Comparison of ENCODE assay signal across 1 cellular context in genomic region chr4:8478801-8479744, GRCh38.
A peak's percentile ranks its signal among the peaks of the same experiment; 100 is the strongest.
TF ChIP-seq lines count a peak whose summit lies in the region.

No MANE protein-coding gene starts in this region.

TF ChIP-seq in K562, 482 proteins besides CTCF, POLR2A, EP300 and RAD21 (continues in another document):
- TF ChIP-seq NCOA4 (IDR thresholded peaks at IDR 0.05; ENCODE audit: partially characterized antibody) (no peak), TCF7L2 (IDR thresholded peaks at IDR 0.05; ENCODE audit: low read depth, low read length) (no peak), ZBTB8A (IDR thresholded peaks at IDR 0.05; ENCODE audit: partially characterized antibody) (no peak), DDX20 (tag; IDR thresholded peaks at IDR 0.05; ENCODE audit: low read depth) (no peak; the same call in 1 of the 2 replicates), PTRF (tag; IDR thresholded peaks at IDR 0.05) (no peak; the same call in 1 of the 2 replicates), SIRT6 (IDR thresholded peaks at IDR 0.05; ENCODE audit: low read depth, low read length) (no peak), CHAMP1 (IDR thresholded peaks at IDR 0.05) (no peak), DIDO1 (tag; IDR thresholded peaks at IDR 0.05; ENCODE audit: low read depth) (no peak), TAF7 (tag; IDR thresholded peaks at IDR 0.05) (0 out of 2 replicates have a peak, but pooled peaks have one; percentile 29), PYGO2 (tag; IDR thresholded peaks at IDR 0.05) (no peak), TAF1 (IDR thresholded peaks at IDR 0.05; ENCODE audit: control insufficient read depth, extremely low read depth, insufficient read depth, low read length, severe bottlenecking) (peak; percentile 16), MYBL2 (IDR thresholded peaks at IDR 0.05; ENCODE audit: low read depth) (no peak), MYBL2 (CRISPR knock-in tag; IDR thresholded peaks at IDR 0.05; ENCODE audit: borderline replicate concordance) (no peak), ZNF518B (CRISPR knock-in tag; IDR thresholded peaks at IDR 0.05) (no peak), HEY1 (CRISPR knock-in tag; IDR thresholded peaks at IDR 0.05; ENCODE audit: borderline replicate concordance) (no peak), TEAD4 (IDR thresholded peaks at IDR 0.05; ENCODE audit: low read length) (peak; percentile 61), TEAD4 (CRISPR knock-in tag; IDR thresholded peaks at IDR 0.05; ENCODE audit: borderline replicate concordance) (no peak), ZNF778 (CRISPR knock-in tag; IDR thresholded peaks at IDR 0.05) (no peak), ZKSCAN8 (CRISPR knock-in tag; IDR thresholded peaks at IDR 0.05) (no peak), JUNB (CRISPR knock-in tag; conservative IDR thresholded peaks at IDR 0.05) (no peak), PHTF2 (CRISPR knock-in tag; IDR thresholded peaks at IDR 0.05) (no peak), ZZZ3 (IDR thresholded peaks at IDR 0.05) (no peak), KHSRP (IDR thresholded peaks at IDR 0.05) (no peak), BMI1 (IDR thresholded peaks at IDR 0.05; ENCODE audit: low read length) (no peak), ADNP (tag; IDR thresholded peaks at IDR 0.05) (no peak), MCM5 (IDR thresholded peaks at IDR 0.05; ENCODE audit: low read depth) (no peak), DNMT1 (IDR thresholded peaks at IDR 0.05) (no peak), NBN (IDR thresholded peaks at IDR 0.05; ENCODE audit: low read depth) (peak; percentile 83), NCOA6 (IDR thresholded peaks at IDR 0.05) (no peak), NFE2 (IDR thresholded peaks at IDR 0.05; ENCODE audit: low read depth) (peak; percentile 84), PCBP1 (IDR thresholded peaks at IDR 0.05; ENCODE audit: low read depth, low read length, poor library complexity, severe bottlenecking) (no peak), KDM4B (IDR thresholded peaks at IDR 0.05; ENCODE audit: borderline replicate concordance in 2 of 2, low read depth in 1 of 2) (no peak), HMG20A (CRISPR knock-in tag; conservative IDR thresholded peaks at IDR 0.05) (no peak), ZNF354B (CRISPR knock-in tag; IDR thresholded peaks at IDR 0.05) (no peak), ZNF431 (CRISPR knock-in tag; IDR thresholded peaks at IDR 0.05) (no peak), ZBED1 (IDR thresholded peaks at IDR 0.05) (no peak), MED1 (CRISPR knock-in tag; IDR thresholded peaks at IDR 0.05; ENCODE audit: borderline replicate concordance) (no peak), ZSCAN29 (IDR thresholded peaks at IDR 0.05) (no peak), SMC3 (conservative IDR thresholded peaks at IDR 0.05; ENCODE audit: insufficient read depth, low read depth, low read length) (no peak), CBFB (CRISPR knock-in tag; IDR thresholded peaks at IDR 0.05) (no peak), CHD4 (IDR thresholded peaks at IDR 0.05; ENCODE audit: insufficient read depth, insufficient replicate concordance, low read depth, low read length, poor library complexity, severe bottlenecking) (no peak), SMARCC2 (IDR thresholded peaks at IDR 0.05; ENCODE audit: low read depth) (no peak), NR4A1 (CRISPR knock-in tag; IDR thresholded peaks at IDR 0.05) (no peak), NR4A1 (tag; IDR thresholded peaks at IDR 0.05) (peak; percentile 62), ATF4 (CRISPR knock-in tag; IDR thresholded peaks at IDR 0.05) (peak; percentile 87)
- TF ChIP-seq, protein P1, sequence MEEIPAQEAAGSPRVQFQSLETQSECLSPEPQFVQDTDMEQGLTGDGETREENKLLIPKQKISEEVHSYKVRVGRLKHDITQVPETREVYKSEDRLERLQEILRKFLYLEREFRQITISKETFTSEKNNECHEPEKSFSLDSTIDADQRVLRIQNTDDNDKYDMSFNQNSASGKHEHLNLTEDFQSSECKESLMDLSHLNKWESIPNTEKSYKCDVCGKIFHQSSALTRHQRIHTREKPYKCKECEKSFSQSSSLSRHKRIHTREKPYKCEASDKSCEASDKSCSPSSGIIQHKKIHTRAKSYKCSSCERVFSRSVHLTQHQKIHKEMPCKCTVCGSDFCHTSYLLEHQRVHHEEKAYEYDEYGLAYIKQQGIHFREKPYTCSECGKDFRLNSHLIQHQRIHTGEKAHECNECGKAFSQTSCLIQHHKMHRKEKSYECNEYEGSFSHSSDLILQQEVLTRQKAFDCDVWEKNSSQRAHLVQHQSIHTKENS (CRISPR knock-in tag; IDR thresholded peaks at IDR 0.05): no peak
- TF ChIP-seq, protein P2, sequence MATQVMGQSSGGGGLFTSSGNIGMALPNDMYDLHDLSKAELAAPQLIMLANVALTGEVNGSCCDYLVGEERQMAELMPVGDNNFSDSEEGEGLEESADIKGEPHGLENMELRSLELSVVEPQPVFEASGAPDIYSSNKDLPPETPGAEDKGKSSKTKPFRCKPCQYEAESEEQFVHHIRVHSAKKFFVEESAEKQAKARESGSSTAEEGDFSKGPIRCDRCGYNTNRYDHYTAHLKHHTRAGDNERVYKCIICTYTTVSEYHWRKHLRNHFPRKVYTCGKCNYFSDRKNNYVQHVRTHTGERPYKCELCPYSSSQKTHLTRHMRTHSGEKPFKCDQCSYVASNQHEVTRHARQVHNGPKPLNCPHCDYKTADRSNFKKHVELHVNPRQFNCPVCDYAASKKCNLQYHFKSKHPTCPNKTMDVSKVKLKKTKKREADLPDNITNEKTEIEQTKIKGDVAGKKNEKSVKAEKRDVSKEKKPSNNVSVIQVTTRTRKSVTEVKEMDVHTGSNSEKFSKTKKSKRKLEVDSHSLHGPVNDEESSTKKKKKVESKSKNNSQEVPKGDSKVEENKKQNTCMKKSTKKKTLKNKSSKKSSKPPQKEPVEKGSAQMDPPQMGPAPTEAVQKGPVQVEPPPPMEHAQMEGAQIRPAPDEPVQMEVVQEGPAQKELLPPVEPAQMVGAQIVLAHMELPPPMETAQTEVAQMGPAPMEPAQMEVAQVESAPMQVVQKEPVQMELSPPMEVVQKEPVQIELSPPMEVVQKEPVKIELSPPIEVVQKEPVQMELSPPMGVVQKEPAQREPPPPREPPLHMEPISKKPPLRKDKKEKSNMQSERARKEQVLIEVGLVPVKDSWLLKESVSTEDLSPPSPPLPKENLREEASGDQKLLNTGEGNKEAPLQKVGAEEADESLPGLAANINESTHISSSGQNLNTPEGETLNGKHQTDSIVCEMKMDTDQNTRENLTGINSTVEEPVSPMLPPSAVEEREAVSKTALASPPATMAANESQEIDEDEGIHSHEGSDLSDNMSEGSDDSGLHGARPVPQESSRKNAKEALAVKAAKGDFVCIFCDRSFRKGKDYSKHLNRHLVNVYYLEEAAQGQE (CRISPR knock-in tag; IDR thresholded peaks at IDR 0.05; ENCODE audit: low read depth): no peak
- TF ChIP-seq, protein P3, sequence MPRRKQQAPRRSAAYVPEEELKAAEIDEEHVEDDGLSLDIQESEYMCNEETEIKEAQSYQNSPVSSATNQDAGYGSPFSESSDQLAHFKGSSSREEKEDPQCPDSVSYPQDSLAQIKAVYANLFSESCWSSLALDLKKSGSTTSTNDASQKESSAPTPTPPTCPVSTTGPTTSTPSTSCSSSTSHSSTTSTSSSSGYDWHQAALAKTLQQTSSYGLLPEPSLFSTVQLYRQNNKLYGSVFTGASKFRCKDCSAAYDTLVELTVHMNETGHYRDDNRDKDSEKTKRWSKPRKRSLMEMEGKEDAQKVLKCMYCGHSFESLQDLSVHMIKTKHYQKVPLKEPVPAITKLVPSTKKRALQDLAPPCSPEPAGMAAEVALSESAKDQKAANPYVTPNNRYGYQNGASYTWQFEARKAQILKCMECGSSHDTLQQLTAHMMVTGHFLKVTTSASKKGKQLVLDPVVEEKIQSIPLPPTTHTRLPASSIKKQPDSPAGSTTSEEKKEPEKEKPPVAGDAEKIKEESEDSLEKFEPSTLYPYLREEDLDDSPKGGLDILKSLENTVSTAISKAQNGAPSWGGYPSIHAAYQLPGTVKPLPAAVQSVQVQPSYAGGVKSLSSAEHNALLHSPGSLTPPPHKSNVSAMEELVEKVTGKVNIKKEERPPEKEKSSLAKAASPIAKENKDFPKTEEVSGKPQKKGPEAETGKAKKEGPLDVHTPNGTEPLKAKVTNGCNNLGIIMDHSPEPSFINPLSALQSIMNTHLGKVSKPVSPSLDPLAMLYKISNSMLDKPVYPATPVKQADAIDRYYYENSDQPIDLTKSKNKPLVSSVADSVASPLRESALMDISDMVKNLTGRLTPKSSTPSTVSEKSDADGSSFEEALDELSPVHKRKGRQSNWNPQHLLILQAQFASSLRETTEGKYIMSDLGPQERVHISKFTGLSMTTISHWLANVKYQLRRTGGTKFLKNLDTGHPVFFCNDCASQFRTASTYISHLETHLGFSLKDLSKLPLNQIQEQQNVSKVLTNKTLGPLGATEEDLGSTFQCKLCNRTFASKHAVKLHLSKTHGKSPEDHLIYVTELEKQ (CRISPR knock-in tag; IDR thresholded peaks at IDR 0.05): no peak; the same call in 1 of the 2 replicates
- TF ChIP-seq, protein P4, sequence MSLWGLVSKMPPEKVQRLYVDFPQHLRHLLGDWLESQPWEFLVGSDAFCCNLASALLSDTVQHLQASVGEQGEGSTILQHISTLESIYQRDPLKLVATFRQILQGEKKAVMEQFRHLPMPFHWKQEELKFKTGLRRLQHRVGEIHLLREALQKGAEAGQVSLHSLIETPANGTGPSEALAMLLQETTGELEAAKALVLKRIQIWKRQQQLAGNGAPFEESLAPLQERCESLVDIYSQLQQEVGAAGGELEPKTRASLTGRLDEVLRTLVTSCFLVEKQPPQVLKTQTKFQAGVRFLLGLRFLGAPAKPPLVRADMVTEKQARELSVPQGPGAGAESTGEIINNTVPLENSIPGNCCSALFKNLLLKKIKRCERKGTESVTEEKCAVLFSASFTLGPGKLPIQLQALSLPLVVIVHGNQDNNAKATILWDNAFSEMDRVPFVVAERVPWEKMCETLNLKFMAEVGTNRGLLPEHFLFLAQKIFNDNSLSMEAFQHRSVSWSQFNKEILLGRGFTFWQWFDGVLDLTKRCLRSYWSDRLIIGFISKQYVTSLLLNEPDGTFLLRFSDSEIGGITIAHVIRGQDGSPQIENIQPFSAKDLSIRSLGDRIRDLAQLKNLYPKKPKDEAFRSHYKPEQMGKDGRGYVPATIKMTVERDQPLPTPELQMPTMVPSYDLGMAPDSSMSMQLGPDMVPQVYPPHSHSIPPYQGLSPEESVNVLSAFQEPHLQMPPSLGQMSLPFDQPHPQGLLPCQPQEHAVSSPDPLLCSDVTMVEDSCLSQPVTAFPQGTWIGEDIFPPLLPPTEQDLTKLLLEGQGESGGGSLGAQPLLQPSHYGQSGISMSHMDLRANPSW (CRISPR knock-in tag; IDR thresholded peaks at IDR 0.05): no peak
- TF ChIP-seq, protein P5, sequence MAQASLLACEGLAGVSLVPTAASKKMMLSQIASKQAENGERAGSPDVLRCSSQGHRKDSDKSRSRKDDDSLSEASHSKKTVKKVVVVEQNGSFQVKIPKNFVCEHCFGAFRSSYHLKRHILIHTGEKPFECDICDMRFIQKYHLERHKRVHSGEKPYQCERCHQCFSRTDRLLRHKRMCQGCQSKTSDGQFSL (CRISPR knock-in tag; IDR thresholded peaks at IDR 0.05): no peak
- TF ChIP-seq, protein P5 (tag; IDR thresholded peaks at IDR 0.05): no peak
